8 cellular contexts compared by ENCODE assay signal in the genomic region with DNA sequence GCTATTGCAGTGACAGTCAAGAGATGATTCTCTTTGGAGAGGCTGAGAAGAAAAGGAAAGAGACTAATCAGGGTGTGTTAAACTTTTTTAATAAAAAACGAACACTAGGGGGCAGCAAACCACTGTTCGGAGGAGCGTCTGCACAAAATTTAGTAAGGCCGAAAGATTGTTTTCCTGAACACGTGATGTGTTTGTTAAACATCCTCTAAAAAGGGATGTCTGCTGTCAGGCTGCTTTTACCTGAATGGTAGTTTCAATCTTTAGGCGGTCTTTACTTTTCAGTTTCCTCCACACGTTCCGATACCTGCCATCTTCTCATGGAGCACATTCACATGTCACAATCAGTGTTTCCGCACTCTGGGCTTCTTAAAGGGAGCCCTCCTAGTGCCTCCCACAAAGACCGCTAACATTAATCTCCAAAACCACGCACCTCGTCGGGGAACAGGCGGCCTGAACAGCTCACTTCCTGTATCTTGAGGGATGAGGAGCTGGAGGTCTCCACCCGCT.
DNase-seq lines count a peak whose midpoint lies in the region; ATAC-seq, FAIRE-seq and TF ChIP-seq lines count a peak whose summit lies in the region.

No MANE protein-coding gene starts in this region.

- peak; percentile 78 for FAIRE-seq in pancreas (lab: Jason Lieb, UNC)

- CTCF ChIA-PET in activated naive CD4-positive, alpha-beta T cell treated with anti-CD3 and anti-CD28 coated beads for 36 hours (lab: Charles Lee): interaction anchor here (0.6 to 4.1 kb wide), 19 partner anchors 10 to 1168 kb away, joined by 3 to 57 read pairs (median 3); partner anchors contain the start of gene PLK2

- no peaks in the 10 kb centered on the region for H3K36me3 ChIP-seq in pancreas

- 25 to 33% methylated on average over 15 of the region's 15 CpGs for WGBS in pancreas, 2 donors

- H3K4me1 ChIP-seq in pancreas: peaks cover 0 to 6% (median 5%) of the 10 kb centered on the region in 3 donors

- peak; percentile 51 for DNase-seq in SIG-M5 treated with dmso at 0.1 percent for 504 hours (lab: John Stamatoyannopoulos, UW; ENCODE audit: unreplicated experiment)
- no peak for DNase-seq in SIG-M5 (lab: John Stamatoyannopoulos, UW)
- DNase-seq in HuH-7.5 (ENCODE audit: low spot score): peak; percentile 5
- peak; percentile 80 for DNase-seq in RPMI7951 (ENCODE audit: low read depth)
- peak; percentile 63 for DNase-seq in activated naive CD4-positive, alpha-beta T cell treated with anti-CD3 and anti-CD28 coated beads for 36 hours
- DNase-seq in germinal center (ENCODE audit: low spot score): peak; percentile 44
- DNase-seq in pancreas: peak in 3 of 6 donors; percentile 13 to 42 (median 36)

- H3K4me1 Mint-ChIP-seq in activated naive CD4-positive, alpha-beta T cell treated with anti-CD3 and anti-CD28 coated beads for 36 hours (ENCODE audit: low read depth): peaks cover 32% of the 10 kb centered on the region

- no peak overlapping the region for H3K4me3 ChIP-seq in pancreas

- peak overlapping the region in 2 of 4 donors; percentile 1 to 8 for H3K27ac ChIP-seq in pancreas

- H3K9me3 ChIP-seq in pancreas: no peaks in the 10 kb centered on the region

- peak overlapping the region; percentile 25 for H3K27ac Mint-ChIP-seq in activated naive CD4-positive, alpha-beta T cell treated with anti-CD3 and anti-CD28 coated beads for 36 hours

- peak; percentile 21 to 77 (median 62) for TF ChIP-seq CTCF in pancreas (IDR thresholded peaks at IDR 0.05)

- H3K27me3 Mint-ChIP-seq in activated naive CD4-positive, alpha-beta T cell treated with anti-CD3 and anti-CD28 coated beads for 36 hours (ENCODE audit: low read depth): no peaks in the 10 kb centered on the region

- no peaks in the 10 kb centered on the region for H3K36me3 Mint-ChIP-seq in activated naive CD4-positive, alpha-beta T cell treated with anti-CD3 and anti-CD28 coated beads for 36 hours (ENCODE audit: low read depth)

- intact Hi-C loops in activated naive CD4-positive, alpha-beta T cell treated with anti-CD3 and anti-CD28 coated beads for 36 hours (cut with micrococcal nuclease): loop anchor here (1.0 to 5.0 kb wide), 11 partner anchors 39 to 1558 kb away; partner anchors contain the start of genes PLK2 and SETD9
- intact Hi-C loops in pancreas (cut with DNase I): loop anchor here in 1 of 3 donors (10.0 kb wide), 1 partner anchor 1166 kb away; the partner anchor contains the start of gene PLK2

- H3K9me3 Mint-ChIP-seq in activated naive CD4-positive, alpha-beta T cell treated with anti-CD3 and anti-CD28 coated beads for 36 hours: no peaks in the 10 kb centered on the region

- peak overlapping the region; percentile 41 for H3K4me3 Mint-ChIP-seq in activated naive CD4-positive, alpha-beta T cell treated with anti-CD3 and anti-CD28 coated beads for 36 hours

- no peaks in the 10 kb centered on the region for H3K27me3 ChIP-seq in pancreas

- peak; percentile 82 to 88 (median 83) for ATAC-seq in pancreas
- no peak for ATAC-seq in GM21737 (IDR thresholded peaks at IDR 0.05; ENCODE audit: unreplicated experiment)
